In genomic region chr10:5961405-5962100, GRCh38 we compare ENCODE assay signal across 17 cellular contexts. TPM values are rescaled to one million over a fixed set of nuclear protein-coding genes. Genes with fewer than 3 reads are reported as not detected.
A peak's percentile ranks its signal among the peaks of the same experiment; 100 is the strongest.
DNase-seq lines count a peak whose midpoint lies in the region; ATAC-seq, FAIRE-seq and TF ChIP-seq lines count a peak whose summit lies in the region.
"Had no signal": no experiment of that assay in that cellular context is flagged by ENCODE, and none has a peak within 500 bp of the region (broad histone marks: within the 10 kb centered on the region; RNA-seq: fewer than 3 reads in every experiment).

No MANE protein-coding gene starts in this region.

- peaks cover 4% of the 10 kb centered on the region for H3K4me1 Mint-ChIP-seq in T-helper 17 cell
- H3K4me1 Mint-ChIP-seq: CD14-positive monocyte had no signal

- H3K36me3 Mint-ChIP-seq in T-helper 17 cell (ENCODE audit: low read depth), result no peaks in the 10 kb centered on the region

- H3K27me3 Mint-ChIP-seq in T-helper 17 cell, result no peaks in the 10 kb centered on the region

- CTCF ChIA-PET in K562 (lab: Yijun Ruan, JAX; ENCODE audit: low intra/inter-chr PET ratio), result interaction anchor here (0.6 kb wide), 1 partner anchor 16 kb away, joined by 4 read pairs; no protein-coding TSS in a partner anchor

- POLR2A ChIA-PET in K562 (lab: Yijun Ruan, JAX), result interaction anchor here (1.2 to 3.0 kb wide), 3 partner anchors 10 to 20 kb away, joined by 3 to 16 read pairs (median 7); no protein-coding TSS in a partner anchor

- no peak for TF ChIP-seq EP300 in K562 (IDR thresholded peaks at IDR 0.05; ENCODE audit: low read length)

- in situ Hi-C loops in K562 (cut with MboI), result no loop called here

- H3K27ac ChIP-seq in heart right ventricle (no peak overlapping the region), K562 (ENCODE audit: extremely low read depth, low read depth, low read length) (no peak overlapping the region; the same call in 2 of the 3 replicates), lower lobe of right lung (no peak overlapping the region), testis (peak overlapping the region; percentile 68 to 75)
- H3K27ac ChIP-seq: A549 had no signal

- H3K4me1 ChIP-seq in heart right ventricle (no peaks in the 10 kb centered on the region), K562 (replicated peaks in 1 of 2; ENCODE audit: control insufficient read depth in 2 of 2, insufficient read depth in 2 of 2, low read length in 2 of 2) (peaks cover 6 to 24% of the 10 kb centered on the region in 2 experiments; a peak in 4 of 5 replicates), lower lobe of right lung (no peaks in the 10 kb centered on the region), testis (peaks cover 8% of the 10 kb centered on the region)
- H3K4me1 ChIP-seq: Caco-2 had no signal

- TF ChIP-seq POLR2A in K562 (conservative IDR thresholded peaks at IDR 0.05) (no peak), testis (IDR thresholded peaks at IDR 0.05) (no peak)

- no peaks in the 10 kb centered on the region for H4K20me1 ChIP-seq in K562 (replicated peaks; ENCODE audit: control insufficient read depth, insufficient read depth, low read length)

- 86 to 89% methylated on average over 29 of the region's 29 CpGs for WGBS in heart right ventricle, 2 donors
- WGBS in K562 (ENCODE audit: insufficient coverage, low coverage, missing lambda C conversion rate), result 88% methylated on average over 28 of the region's 29 CpGs
- 68 to 81% methylated on average over 29 of the region's 29 CpGs for WGBS in testis, 2 donors

- peak overlapping the region in 1 of 2 experiments; percentile 17; a peak in 1 of 4 replicates for H3K9ac ChIP-seq in K562 (ENCODE audit: insufficient read depth in 1 of 2, low read depth in 2 of 2, low read length in 2 of 2)

- no peaks in the 10 kb centered on the region for H3K9me3 ChIP-seq in heart right ventricle
- H3K9me3 ChIP-seq in K562 (replicated peaks; ENCODE audit: control insufficient read depth, insufficient read depth, low read depth, low read length), result no peaks in the 10 kb centered on the region
- H3K9me3 ChIP-seq in lower lobe of right lung, result no peaks in the 10 kb centered on the region
- H3K9me3 ChIP-seq in testis, result no peaks in the 10 kb centered on the region
- no peaks in the 10 kb centered on the region for H3K9me3 ChIP-seq in T-helper 17 cell (ENCODE audit: control insufficient read depth, low read length, poor library complexity, severe bottlenecking)
- H3K9me3 ChIP-seq: A549, Caco-2 had no signal

- ATAC-seq in heart right ventricle, result no peak
- ATAC-seq in K562, result no peak
- no peak for ATAC-seq in lower lobe of right lung
- ATAC-seq in HG02623 (IDR thresholded peaks at IDR 0.05; ENCODE audit: unreplicated experiment), result no peak
- ATAC-seq in T-helper 17 cell, result no peak
- ATAC-seq: A549, Panc1, Right ventricle myocardium inferior had no signal

- no peak for TF ChIP-seq RAD21 in K562 (CRISPR knock-in tag; conservative IDR thresholded peaks at IDR 0.05 in 1 of 2, IDR thresholded peaks at IDR 0.05 in 1 of 2)

- H3K9me1 ChIP-seq in K562 (ENCODE audit: control insufficient read depth, insufficient read depth, low read length), result peaks cover 10% of the 10 kb centered on the region

- no peak for TF ChIP-seq CTCF in heart right ventricle (IDR thresholded peaks at IDR 0.05)
- TF ChIP-seq CTCF in K562 (IDR thresholded peaks at IDR 0.05 in 2 of 3, conservative IDR thresholded peaks at IDR 0.05 in 1 of 3; ENCODE audit: insufficient read depth in 2 of 3, low read depth in 1 of 3, low read length in 3 of 3), result no peak
- TF ChIP-seq CTCF in lower lobe of right lung (IDR thresholded peaks at IDR 0.05), result no peak
- no peak for TF ChIP-seq CTCF in testis (IDR thresholded peaks at IDR 0.05)

- H3K27ac Mint-ChIP-seq in T-helper 17 cell, result no peak overlapping the region

- FAIRE-seq in K562 (lab: Jason Lieb, UNC), result no peak
- FAIRE-seq: A549 had no signal

- H3K79me2 ChIP-seq in K562 (ENCODE audit: control insufficient read depth, insufficient read depth, low read length), result no peaks in the 10 kb centered on the region

- H3K36me3 ChIP-seq in heart right ventricle, result peaks cover 0 to 97% (median 13%) of the 10 kb centered on the region in 9 donors
- H3K36me3 ChIP-seq in K562 (ENCODE audit: control insufficient read depth, insufficient read depth, low read length), result peaks cover 20% of the 10 kb centered on the region; the same call in 2 of the 3 replicates
- H3K36me3 ChIP-seq in lower lobe of right lung, result peaks cover 79% of the 10 kb centered on the region
- H3K36me3 ChIP-seq in testis (ENCODE audit: low read depth, missing control alignments), result no peaks in the 10 kb centered on the region

- DNase-seq in cardiac septum (ENCODE audit: low spot score) (peak; percentile 72), heart right ventricle (no peak), K562 (ENCODE audit: extremely low read depth in 1 of 4, low spot score in 3 of 4) (no peak), lower lobe of right lung (peak; percentile 28), testis (peak; percentile 83), T-helper 17 cell (no peak), NCI-H526 (lab: John Stamatoyannopoulos, UW) (no peak)
- DNase-seq: HCEC 1CT, NCI-H1092, NCI-H1694, NCI-H446 had no signal

- intact Hi-C loops in cardiac septum (cut with DNase I) (no loop called here), heart right ventricle (cut with DNase I) (no loop called here), K562 (cut with micrococcal nuclease) (no loop called here), lower lobe of right lung (cut with DNase I) (no loop called here), testis (cut with DNase I; ENCODE audit: low total_unique reads) (no loop called here)

- H3K4me3 Mint-ChIP-seq in T-helper 17 cell, result no peak overlapping the region
- H3K4me3 Mint-ChIP-seq: CD14-positive monocyte had no signal

- H3K27me3 ChIP-seq in heart right ventricle (no peaks in the 10 kb centered on the region), K562 (ENCODE audit: control insufficient read depth in 2 of 2, insufficient read depth in 2 of 2, low read length in 2 of 2) (no peaks in the 10 kb centered on the region), lower lobe of right lung (ENCODE audit: low read depth) (no peaks in the 10 kb centered on the region), testis (no peaks in the 10 kb centered on the region)

- no peak overlapping the region for H3K4me2 ChIP-seq in K562 (ENCODE audit: insufficient read depth, low read length)
- H3K4me2 ChIP-seq: A549 had no signal

- no TSS peak for BruUV-seq in K562 (replicated peaks; lab: Mats Ljungman, UMichigan)

- H3K4me3 ChIP-seq in heart right ventricle, result no peak overlapping the region
- no peak overlapping the region for H3K4me3 ChIP-seq in K562
- no peak overlapping the region for H3K4me3 ChIP-seq in lower lobe of right lung
- no peak overlapping the region for H3K4me3 ChIP-seq in testis
- H3K4me3 ChIP-seq: A549 had no signal

- no peak overlapping the region for H2AFZ ChIP-seq in K562 (ENCODE audit: low read depth, low read length)

TF ChIP-seq in K562, 482 proteins besides CTCF, POLR2A, EP300 and RAD21 (continues in another document):
- TF ChIP-seq ZNF511 (CRISPR knock-in tag; IDR thresholded peaks at IDR 0.05) (no peak), TEAD4 (IDR thresholded peaks at IDR 0.05; ENCODE audit: low read length) (no peak), TEAD4 (CRISPR knock-in tag; IDR thresholded peaks at IDR 0.05; ENCODE audit: borderline replicate concordance) (peak; percentile 65; the same call in 1 of the 2 replicates), NCOR1 (IDR thresholded peaks at IDR 0.05) (no peak), ETS2 (tag; IDR thresholded peaks at IDR 0.05; ENCODE audit: borderline replicate concordance, poor library complexity, severe bottlenecking) (no peak), TFE3 (CRISPR knock-in tag; IDR thresholded peaks at IDR 0.05) (no peak)

RNA-seq across cellular contexts. Expression of gene IL15RA, which starts 15.8 kb away (rescaled TPM):
- total RNA-seq in cardiac septum (3.9 TPM), heart right ventricle (10 to 100 TPM in 3 of 10 donors, 1 to 10 TPM in 7; 3.5 to 21.0 (median 5.6) TPM), K562 (2014; rRNA removed) (9.8 and 10.1 TPM in 2 replicates), K562 (2014; rRNA removed; fragmentation: Illumina TruSeq; extraction: Trizol) (4.0 and 4.5 TPM in 2 replicates), K562 (2015; rRNA removed; fragmentation: Illumina TruSeq; extraction: Trizol) (4.7 and 5.2 TPM in 2 replicates), K562 (2021) (9.4 and 11.7 TPM in 2 replicates), lower lobe of right lung (28.5 TPM), testis (10 to 100 TPM; 18.3 to 21.9 TPM), T-helper 17 cell (10 to 100 TPM; 12.6 to 13.0 TPM)
- polyA plus RNA-seq in heart right ventricle (10 to 100 TPM; 11.7 to 18.7 TPM), K562 (2011; rRNA removed) (8.0 and 18.3 TPM in 2 replicates), K562 (2014; fragmentation: Illumina TruSeq; extraction: Trizol) (10.6 and 11.2 TPM in 2 replicates), K562 (2014; fragmentation: Nextera tagmentation; extraction: Ambion mirVana) (1 to 10 TPM; 1.2 to 2.0 TPM), K562 (2014; rRNA removed) (8.7 and 9.9 TPM in 2 replicates), testis (ENCODE audit: insufficient read depth, low read depth, low replicate concordance) (15.6 TPM)
- 12.8 and 14.2 TPM in 2 replicates for total RNA-seq in K562 (2011; cell fraction: chromatin; rRNA removed; ENCODE audit: low replicate concordance)
- 16.7 and 17.9 TPM in 2 replicates for total RNA-seq in K562 (2011; cell fraction: nucleolus; rRNA removed)
- total RNA-seq in K562 (2011; cell fraction: nucleoplasm; rRNA removed), result 13.9 and 18.0 TPM in 2 replicates
- 20.1 and 26.7 TPM in 2 replicates for polyA plus RNA-seq in K562 (2011; cell fraction: cytosol; rRNA removed)
- polyA plus RNA-seq in K562 (2011; cell fraction: nucleus; rRNA removed), result 12.0 and 12.3 TPM in 2 replicates
- 5.6 and 11.1 TPM in 2 replicates for polyA plus RNA-seq in K562 (2012)
- 4.5 and 4.7 TPM in 2 replicates for polyA minus RNA-seq in K562 (2011; rRNA and poly(A)+ RNA removed)
- 10.1 and 10.2 TPM in 2 replicates for polyA minus RNA-seq in K562 (2011; cell fraction: cytosol; rRNA and poly(A)+ RNA removed)
- polyA minus RNA-seq in K562 (2011; cell fraction: nucleus; rRNA and poly(A)+ RNA removed), result 2.9 and 3.1 TPM in 2 replicates

Comparison
In these comparisons a context has a peak if more than half of its experiments do, and no peak if none do; other contexts are left out.
1. DNase-seq: peak in cardiac septum (single experiment), lower lobe of right lung (single experiment) and testis (single experiment); none in heart right ventricle (0 of 2), K562 (0 of 4), T-helper 17 cell (0 of 3) and NCI-H526 (0 of 2).
2. H3K27ac ChIP-seq: peak in testis (2 of 2); none in heart right ventricle (0 of 10), K562 (single experiment) and lower lobe of right lung (single experiment).